In genomic region chr15:101187820-101188516, GRCh38 we compare ENCODE assay signal across 8 cellular contexts.
DNase-seq lines count a peak whose midpoint lies in the region; ATAC-seq and TF ChIP-seq lines count a peak whose summit lies in the region.

No MANE protein-coding gene starts in this region.

- peaks cover 42% of the 10 kb centered on the region for H3K4me1 Mint-ChIP-seq in mesothelial cell of epicardium

- H3K36me3 ChIP-seq in body of pancreas (replicated peaks in 1 of 2; ENCODE audit: insufficient read depth in 1 of 2, low read depth in 2 of 2), result no peaks in the 10 kb centered on the region

- H3K9me3 ChIP-seq in body of pancreas, result no peaks in the 10 kb centered on the region

- peak overlapping the region; percentile 20 for H3K4me3 Mint-ChIP-seq in mesothelial cell of epicardium

- WGBS in body of pancreas, 2 donors, result 28 to 36% methylated on average over 17 of the region's 17 CpGs

- no peaks in the 10 kb centered on the region for H3K27me3 Mint-ChIP-seq in mesothelial cell of epicardium (ENCODE audit: low read depth)

- no peak overlapping the region for H3K4me3 ChIP-seq in body of pancreas

- peak in 1 of 4 donors; percentile 32 for DNase-seq in body of pancreas
- no peak for DNase-seq in mesothelial cell of epicardium (ENCODE audit: low spot score in 2 of 2, unreplicated experiment in 2 of 2)
- DNase-seq in Kasumi-1 (lab: John Stamatoyannopoulos, UW), result no peak
- DNase-seq in HK-2 (ENCODE audit: unreplicated experiment), result no peak
- no peak for DNase-seq in activated CD4-positive, alpha-beta T cell treated with anti-CD3 and anti-CD28 coated beads, Interleukin-2, amount 50 U/mL, for 48 hours

- intact Hi-C loops in body of pancreas (cut with DNase I), result no loop called here

- peaks cover 6% of the 10 kb centered on the region for H3K36me3 Mint-ChIP-seq in mesothelial cell of epicardium

- peak; percentile 74 for ATAC-seq in GM18498 (IDR thresholded peaks at IDR 0.05; ENCODE audit: unreplicated experiment)
- peak; percentile 16 for ATAC-seq in HG03039 (IDR thresholded peaks at IDR 0.05; ENCODE audit: unreplicated experiment)
- ATAC-seq in body of pancreas, result peak; percentile 52
- ATAC-seq in HG02870 (IDR thresholded peaks at IDR 0.05; ENCODE audit: unreplicated experiment), result no peak

- no peaks in the 10 kb centered on the region for H3K27me3 ChIP-seq in body of pancreas

- TF ChIP-seq CTCF in body of pancreas (IDR thresholded peaks at IDR 0.05), result no peak
- no peak for TF ChIP-seq CTCF in mesothelial cell of epicardium (IDR thresholded peaks at IDR 0.05; ENCODE audit: unreplicated experiment)

- no peak for TF ChIP-seq POLR2A in body of pancreas (IDR thresholded peaks at IDR 0.05)

- H3K9me3 Mint-ChIP-seq in mesothelial cell of epicardium, result no peaks in the 10 kb centered on the region

- H3K27ac Mint-ChIP-seq in mesothelial cell of epicardium, result peak overlapping the region; percentile 87

- H3K4me1 ChIP-seq in body of pancreas, result peaks cover 14% of the 10 kb centered on the region

- H3K27ac ChIP-seq in body of pancreas, result peak overlapping the region; percentile 8 to 69 (median 54)
